In genomic region chr11:16191852-16192240, GRCh38 we compare ENCODE assay signal across 15 cellular contexts.
DNase-seq lines count a peak whose midpoint lies in the region; ATAC-seq and TF ChIP-seq lines count a peak whose summit lies in the region.
"Had no signal": no experiment of that assay in that cellular context is flagged by ENCODE, and none has a peak within 500 bp of the region (broad histone marks: within the 10 kb centered on the region; RNA-seq: fewer than 3 reads in every experiment).

No MANE protein-coding gene starts in this region.

- peaks cover 0 to 2% of the 10 kb centered on the region in 2 experiments; a peak in 2 of 4 replicates for H3K79me1 ChIP-seq in IMR-90 (ENCODE audit: low read depth in 1 of 2, low read length in 2 of 2)

- H4K20me1 ChIP-seq in IMR-90 (ENCODE audit: insufficient read depth, low read length) (no peaks in the 10 kb centered on the region), GM23248 (ENCODE audit: insufficient read depth) (no peaks in the 10 kb centered on the region)

- in situ Hi-C loops in IMR-90 (cut with MboI; ENCODE audit: low sequenced_read_pairs) (no loop called here), transverse colon (cut with MboI; ENCODE audit: low pct_ligation_motif_present in 1 of 4, low pct_unique_long_range_greater_than_20kb in 1 of 4, low sequenced_read_pairs in 3 of 4) (loop anchor here in 1 of 4 donors (25.0 kb wide), 1 partner anchor 420 kb away; no protein-coding TSS in a partner anchor), GM23248 (cut with MboI) (no loop called here)

- H2AK9ac ChIP-seq in IMR-90 (replicated peaks; ENCODE audit: low read depth, low read length, poor library complexity): no peak overlapping the region

- H3K4me1 Mint-ChIP-seq in Caco-2 (ENCODE audit: low read depth, unreplicated experiment): peaks cover 43% of the 10 kb centered on the region
- peaks cover 53% of the 10 kb centered on the region for H3K4me1 Mint-ChIP-seq in nephron
- H3K4me1 Mint-ChIP-seq: activated CD4-positive, alpha-beta memory T cell treated with anti-CD3 and anti-CD28 coated beads, Interleukin-2, amount 10 ng/mL, durations not matched to agents 7 days and 5 days; activated naive CD8-positive, alpha-beta T cell treated with anti-CD3 and anti-CD28 coated beads, Interleukin-2, amount 50 U/mL, for 24 hours had no signal

- TF ChIP-seq POLR2A in IMR-90 (IDR thresholded peaks at IDR 0.05; ENCODE audit: low read depth, low read length) (no peak), transverse colon (IDR thresholded peaks at IDR 0.05) (no peak)

- no peak overlapping the region for H2BK20ac ChIP-seq in IMR-90 (ENCODE audit: low read depth, low read length)

- no peak overlapping the region for H2AK5ac ChIP-seq in IMR-90 (ENCODE audit: low read depth, low read length)

- no peaks in the 10 kb centered on the region for H3K9me3 ChIP-seq in Caco-2
- no peaks in the 10 kb centered on the region for H3K9me3 ChIP-seq in IMR-90 (ENCODE audit: control insufficient read depth, insufficient read depth, low read length)
- no peaks in the 10 kb centered on the region for H3K9me3 ChIP-seq in transverse colon
- no peaks in the 10 kb centered on the region for H3K9me3 ChIP-seq in GM23248 (ENCODE audit: low read depth)
- H3K9me3 ChIP-seq: suprapubic skin had no signal

- TF ChIP-seq RAD21 in IMR-90 (IDR thresholded peaks at IDR 0.05; ENCODE audit: low read length): no peak

- ATAC-seq in IMR-90 (ENCODE audit: low read depth) (no peak), HG03025 (IDR thresholded peaks at IDR 0.05; ENCODE audit: low FRiP score, unreplicated experiment) (no peak)
- ATAC-seq: activated naive CD8-positive, alpha-beta T cell treated with anti-CD3 and anti-CD28 coated beads, Interleukin-2, amount 50 U/mL, for 24 hours had no signal

- H2AFZ ChIP-seq in IMR-90 (replicated peaks; ENCODE audit: low read length, poor library complexity) (no peak overlapping the region), GM23248 (no peak overlapping the region)
- H2AFZ ChIP-seq: PC-9 had no signal

- CTCF ChIA-PET in Caco-2 (lab: Charles Lee): interaction anchor here (0.6 to 1.5 kb wide), 9 partner anchors 13 to 422 kb away, joined by 3 to 12 read pairs (median 4); partner anchors contain the start of gene SOX6
- CTCF ChIA-PET in IMR-90 (lab: Yijun Ruan, JAX): interaction anchor here (0.5 to 0.6 kb wide), 2 partner anchors 136 to 719 kb away, joined by 4 to 5 read pairs; no protein-coding TSS in a partner anchor

- dilution Hi-C loops in IMR-90 (cut with HindIII; ENCODE audit: low sequenced_read_pairs, unreplicated experiment): no loop called here

- no peaks in the 10 kb centered on the region for H3K9me2 ChIP-seq in GM23248 (ENCODE audit: insufficient read depth)

- no peak overlapping the region for H3K18ac ChIP-seq in IMR-90 (ENCODE audit: low read depth, low read length)

- POLR2A ChIA-PET in Caco-2 (lab: Charles Lee): no interaction called here
- POLR2A ChIA-PET in IMR-90 (lab: Charles Lee; ENCODE audit: unreplicated experiment): no interaction called here

- H3K4ac ChIP-seq in IMR-90 (ENCODE audit: low read depth, low read length): no peak overlapping the region; the same call in 1 of the 2 replicates

- H3K36me3 Mint-ChIP-seq in Caco-2 (ENCODE audit: insufficient read depth, unreplicated experiment): no peaks in the 10 kb centered on the region
- H3K36me3 Mint-ChIP-seq in nephron (ENCODE audit: low read depth): no peaks in the 10 kb centered on the region

- H3K79me2 ChIP-seq in GM23248 (ENCODE audit: insufficient read depth): no peaks in the 10 kb centered on the region

- no CpG with 5 or more reads among the region's 4 CpGs for WGBS in IMR-90 (ENCODE audit: extremely low coverage in 2 of 2, insufficient read length in 1 of 2), 2 experiments
- WGBS in transverse colon (ENCODE audit: low coverage in 1 of 2), 2 donors: 55 to 70% methylated on average over 4 of the region's 4 CpGs
- 40 to 50% methylated on average over 4 of the region's 4 CpGs for WGBS in GM23248 (ENCODE audit: low coverage in 1 of 2, low lambda C conversion rate in 2 of 2, missing lambda C conversion rate in 2 of 2), 2 experiments

- no peaks in the 10 kb centered on the region for H3K27me3 ChIP-seq in Caco-2 (replicated peaks; ENCODE audit: control insufficient read depth, insufficient read depth, low read length)
- H3K27me3 ChIP-seq in IMR-90 (ENCODE audit: control insufficient read depth, insufficient read depth, low read length): no peaks in the 10 kb centered on the region
- no peaks in the 10 kb centered on the region for H3K27me3 ChIP-seq in transverse colon
- no peaks in the 10 kb centered on the region for H3K27me3 ChIP-seq in GM23248 (replicated peaks; ENCODE audit: insufficient read depth)
- H3K27me3 ChIP-seq: suprapubic skin had no signal

- H2BK120ac ChIP-seq in IMR-90 (ENCODE audit: low read depth, low read length): no peak overlapping the region

- H2BK15ac ChIP-seq in IMR-90 (ENCODE audit: low read depth, low read length): no peak overlapping the region

- H3K27ac ChIP-seq in IMR-90 (ENCODE audit: insufficient read depth, low read length) (no peak overlapping the region), transverse colon (no peak overlapping the region), GM23248 (no peak overlapping the region)
- H3K27ac ChIP-seq: PC-9, suprapubic skin had no signal

- H3K36me3 ChIP-seq in Caco-2 (ENCODE audit: control insufficient read depth, insufficient read depth, low read length) (no peaks in the 10 kb centered on the region), IMR-90 (ENCODE audit: control insufficient read depth, insufficient read depth, low read length) (no peaks in the 10 kb centered on the region), transverse colon (no peaks in the 10 kb centered on the region), GM23248 (ENCODE audit: low read depth) (no peaks in the 10 kb centered on the region)
- H3K36me3 ChIP-seq: suprapubic skin had no signal

- peak overlapping the region; percentile 57 for H3K27ac Mint-ChIP-seq in Caco-2 (ENCODE audit: unreplicated experiment)
- H3K27ac Mint-ChIP-seq in nephron: peak overlapping the region; percentile 6 to 53 (median 11)
- H3K27ac Mint-ChIP-seq: activated CD4-positive, alpha-beta memory T cell treated with anti-CD3 and anti-CD28 coated beads, Interleukin-2, amount 10 ng/mL, durations not matched to agents 7 days and 5 days; activated naive CD8-positive, alpha-beta T cell treated with anti-CD3 and anti-CD28 coated beads, Interleukin-2, amount 50 U/mL, for 24 hours had no signal

- DNase-seq in Caco-2 (no peak), IMR-90 (no peak), NCI-H69 (lab: John Stamatoyannopoulos, UW) (peak; percentile 12), transverse colon (no peak), GM23248 (no peak), H4 (ENCODE audit: low spot score) (no peak)
- DNase-seq: activated CD4-positive, alpha-beta memory T cell treated with anti-CD3 and anti-CD28 coated beads, Interleukin-2, amount 10 ng/mL, durations not matched to agents 7 days and 5 days; activated naive CD8-positive, alpha-beta T cell treated with anti-CD3 and anti-CD28 coated beads, Interleukin-2, amount 50 U/mL, for 24 hours; MM.1S; PC-9; stimulated activated CD4-positive, alpha-beta T cell treated with anti-CD3 and anti-CD28 coated beads, Interleukin-4, amount 100 ng/mL, for 24 hours; stimulated activated CD8-positive, alpha-beta memory T cell treated with anti-CD3 and anti-CD28 coated beads, Interleukin-4, amount 100 ng/mL, for 48 hours had no signal

- H3K27me3 Mint-ChIP-seq in Caco-2 (ENCODE audit: insufficient read depth, unreplicated experiment) (no peaks in the 10 kb centered on the region), nephron (ENCODE audit: low read depth) (peaks cover 12% of the 10 kb centered on the region)
- H3K27me3 Mint-ChIP-seq: activated CD4-positive, alpha-beta memory T cell treated with anti-CD3 and anti-CD28 coated beads, Interleukin-2, amount 10 ng/mL, durations not matched to agents 7 days and 5 days; activated naive CD8-positive, alpha-beta T cell treated with anti-CD3 and anti-CD28 coated beads, Interleukin-2, amount 50 U/mL, for 24 hours had no signal

- H4K5ac ChIP-seq in IMR-90 (ENCODE audit: low read depth, low read length): no peak overlapping the region

- no peak overlapping the region for H3K23ac ChIP-seq in IMR-90 (ENCODE audit: low read depth, low read length)

- H3K4me2 ChIP-seq in IMR-90 (ENCODE audit: low read depth, low read length) (no peak overlapping the region), GM23248 (ENCODE audit: unreplicated experiment) (no peak overlapping the region)
- H3K4me2 ChIP-seq: PC-9 had no signal

- no peaks in the 10 kb centered on the region for H3K9me3 Mint-ChIP-seq in Caco-2 (ENCODE audit: unreplicated experiment)
- no peaks in the 10 kb centered on the region for H3K9me3 Mint-ChIP-seq in nephron
- H3K9me3 Mint-ChIP-seq: activated CD4-positive, alpha-beta memory T cell treated with anti-CD3 and anti-CD28 coated beads, Interleukin-2, amount 10 ng/mL, durations not matched to agents 7 days and 5 days; activated naive CD8-positive, alpha-beta T cell treated with anti-CD3 and anti-CD28 coated beads, Interleukin-2, amount 50 U/mL, for 24 hours had no signal

- no TSS peak for BruUV-seq in Caco-2 (replicated peaks; lab: Mats Ljungman, UMichigan)
- no TSS peak for BruUV-seq in IMR-90 (replicated peaks; lab: Mats Ljungman, UMichigan)

- H3K4me3 Mint-ChIP-seq in Caco-2 (ENCODE audit: unreplicated experiment) (no peak overlapping the region), nephron (no peak overlapping the region)
- H3K4me3 Mint-ChIP-seq: activated CD4-positive, alpha-beta memory T cell treated with anti-CD3 and anti-CD28 coated beads, Interleukin-2, amount 10 ng/mL, durations not matched to agents 7 days and 5 days; activated naive CD8-positive, alpha-beta T cell treated with anti-CD3 and anti-CD28 coated beads, Interleukin-2, amount 50 U/mL, for 24 hours had no signal

- H2BK5ac ChIP-seq in IMR-90 (ENCODE audit: low read depth, low read length, poor library complexity, severe bottlenecking): no peak overlapping the region

- H4K8ac ChIP-seq in IMR-90 (ENCODE audit: low read depth in 2 of 2, low read length in 2 of 2): no peak overlapping the region

- H3K4me1 ChIP-seq in Caco-2: peaks cover 48% of the 10 kb centered on the region
- peaks cover 5% of the 10 kb centered on the region for H3K4me1 ChIP-seq in IMR-90 (ENCODE audit: control insufficient read depth, insufficient read depth, low read length)
- H3K4me1 ChIP-seq in transverse colon: no peaks in the 10 kb centered on the region
- peaks cover 25% of the 10 kb centered on the region for H3K4me1 ChIP-seq in GM23248 (ENCODE audit: insufficient read depth)
- H3K4me1 ChIP-seq: suprapubic skin had no signal

- H3K9me1 ChIP-seq in IMR-90 (ENCODE audit: insufficient read depth, low read length): 0 out of 2 replicates have a peak, but pooled peaks cover 2% of the 10 kb centered on the region

- TF ChIP-seq EP300 in transverse colon (IDR thresholded peaks at IDR 0.05; ENCODE audit: low read depth): no peak

- no peak overlapping the region for H3K4me3 ChIP-seq in Caco-2 (ENCODE audit: low read depth, low read length)
- H3K4me3 ChIP-seq in IMR-90 (ENCODE audit: insufficient read depth, low read depth, low read length): no peak overlapping the region
- no peak overlapping the region for H3K4me3 ChIP-seq in transverse colon
- H3K4me3 ChIP-seq in GM23248: no peak overlapping the region
- H3K4me3 ChIP-seq: PC-9, suprapubic skin had no signal

- H4K91ac ChIP-seq in IMR-90 (ENCODE audit: insufficient read depth, low read depth, low read length): peak overlapping the region; percentile 35; the same call in 1 of the 2 replicates

- H3F3A ChIP-seq in GM23248 (ENCODE audit: insufficient read depth): peaks cover 18% of the 10 kb centered on the region; the same call in 1 of the 2 replicates

- intact Hi-C loops in Caco-2 (cut with micrococcal nuclease; ENCODE audit: unreplicated experiment): loop anchor here (1.0 to 5.0 kb wide), 4 partner anchors 79 to 421 kb away; no protein-coding TSS in a partner anchor
- intact Hi-C loops in IMR-90 (cut with micrococcal nuclease): loop anchor here (5.0 kb wide), 1 partner anchor 540 kb away; no protein-coding TSS in a partner anchor
- intact Hi-C loops in transverse colon (cut with DNase I; ENCODE audit: low total_unique reads): no loop called here

- H3K9ac ChIP-seq in IMR-90 (ENCODE audit: low read depth, low read length) (no peak overlapping the region), GM23248 (no peak overlapping the region)

- H3K56ac ChIP-seq in IMR-90 (ENCODE audit: extremely low read depth, insufficient read depth, low read length): no peak overlapping the region; the same call in none of the 2 replicates

- no peak for TF ChIP-seq CTCF in Caco-2 (IDR thresholded peaks at IDR 0.05; ENCODE audit: insufficient read depth in 1 of 2, low read depth in 1 of 2, low read length in 1 of 2, severe bottlenecking in 1 of 2, unreplicated experiment in 1 of 2)
- no peak for TF ChIP-seq CTCF in IMR-90 (conservative IDR thresholded peaks at IDR 0.05; ENCODE audit: low read depth, low read length)
- TF ChIP-seq CTCF in nephron (IDR thresholded peaks at IDR 0.05; ENCODE audit: unreplicated experiment in 3 of 3): no peak
- TF ChIP-seq CTCF in transverse colon (IDR thresholded peaks at IDR 0.05): no peak

- no peak overlapping the region for H3K14ac ChIP-seq in IMR-90 (replicated peaks; ENCODE audit: low read depth, low read length)
